ENCODE assay signal across 8 cellular contexts in the genomic region with DNA sequence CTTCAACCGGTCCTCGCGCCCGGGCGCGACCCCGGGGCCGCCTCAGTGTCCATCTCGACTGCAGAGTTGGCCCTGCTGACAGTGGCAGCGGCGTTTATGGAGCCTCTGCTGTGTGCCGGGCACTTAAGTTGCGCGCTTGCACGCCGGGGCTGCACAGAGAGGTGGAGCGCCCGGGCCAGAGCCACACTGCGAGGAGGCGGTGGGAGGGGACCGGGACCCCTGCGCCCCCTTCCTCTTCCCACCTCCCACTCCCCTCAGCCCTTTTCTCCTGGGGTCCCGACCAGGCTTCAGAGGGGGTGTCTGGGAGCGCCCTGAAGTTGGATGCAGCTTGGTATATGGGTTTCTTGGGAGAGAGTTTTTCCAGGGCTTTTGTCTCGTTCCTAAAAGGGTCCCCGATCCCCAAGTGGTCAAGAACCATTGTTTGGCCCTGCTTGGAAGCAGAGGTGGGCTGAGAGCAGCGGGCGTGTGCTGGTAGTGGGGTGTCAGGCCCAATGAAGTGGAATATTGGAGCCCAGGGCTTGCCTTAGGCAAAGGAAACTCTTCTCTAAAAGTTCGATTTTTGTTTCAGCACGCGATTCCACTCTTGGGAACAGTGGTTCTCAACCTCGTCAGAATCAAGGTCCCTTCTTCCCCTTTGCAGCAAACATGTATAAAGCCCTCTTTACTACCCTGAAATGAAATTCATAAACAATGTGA. TPM values are rescaled to one million over a fixed set of nuclear protein-coding genes. Genes with fewer than 3 reads are reported as not detected.
DNase-seq lines count a peak whose midpoint lies in the region; ATAC-seq and TF ChIP-seq lines count a peak whose summit lies in the region.

No MANE protein-coding gene starts in this region.

- no peaks in the 10 kb centered on the region for H3K36me3 ChIP-seq in psoas muscle (ENCODE audit: insufficient read depth in 1 of 2, low read depth in 1 of 2)

- intact Hi-C loops in psoas muscle (cut with DNase I), result loop anchor here (5.0 to 10.0 kb wide), 5 partner anchors 44 to 149 kb away; partner anchors contain the start of gene ERCC4 (in 2 of the 2)

- peaks cover 3% of the 10 kb centered on the region for H3K27me3 Mint-ChIP-seq in T-helper 2 cell treated with Interferon-gamma antibody and Interleukin-4, amounts not matched to agents 5 μg/mL and 100 μg/mL, for 36 hours (ENCODE audit: low read depth)

- no peaks in the 10 kb centered on the region for H3K9me3 Mint-ChIP-seq in T-helper 2 cell treated with Interferon-gamma antibody and Interleukin-4, amounts not matched to agents 5 μg/mL and 100 μg/mL, for 36 hours

- H3K27me3 ChIP-seq in psoas muscle (ENCODE audit: insufficient read depth in 3 of 3, low read length in 2 of 3), result no peaks in the 10 kb centered on the region

- TF ChIP-seq CTCF in WI38 (IDR thresholded peaks at IDR 0.05; ENCODE audit: low read depth, low read length), result no peak
- no peak for TF ChIP-seq CTCF in psoas muscle (IDR thresholded peaks at IDR 0.05)

- H3K27ac Mint-ChIP-seq in T-helper 2 cell treated with Interferon-gamma antibody and Interleukin-4, amounts not matched to agents 5 μg/mL and 100 μg/mL, for 36 hours, result peak overlapping the region; percentile 69

- H3K27ac ChIP-seq in psoas muscle, result peak overlapping the region; percentile 79

- WGBS in psoas muscle, 3 donors, result 1 to 6% (median 2%) methylated on average over 24 to 32 of the region's 32 CpGs

- peak overlapping the region; percentile 88 for H3K4me3 Mint-ChIP-seq in T-helper 2 cell treated with Interferon-gamma antibody and Interleukin-4, amounts not matched to agents 5 μg/mL and 100 μg/mL, for 36 hours

- peak overlapping the region; percentile 83 for H3K4me3 ChIP-seq in WI38 (ENCODE audit: low read depth, low read length)
- H3K4me3 ChIP-seq in psoas muscle, result peak overlapping the region; percentile 79

- H3K4me1 ChIP-seq in psoas muscle, result peaks cover 7% of the 10 kb centered on the region

- peaks cover 15% of the 10 kb centered on the region for H3K4me1 Mint-ChIP-seq in T-helper 2 cell treated with Interferon-gamma antibody and Interleukin-4, amounts not matched to agents 5 μg/mL and 100 μg/mL, for 36 hours (ENCODE audit: low read depth)

- no peak for DNase-seq in T-helper 2 cell treated with Interferon-gamma antibody and Interleukin-4, amounts not matched to agents 5 μg/mL and 100 μg/mL, for 36 hours (ENCODE audit: low spot score)
- no peak for DNase-seq in T-helper 2 cell
- peak; percentile 3 for DNase-seq in foreskin melanocyte
- no peak for DNase-seq in psoas muscle
- no peak for DNase-seq in COLO668 (lab: John Stamatoyannopoulos, UW; ENCODE audit: unreplicated experiment)
- no peak for DNase-seq in NCI-H2029 treated with DMSO at 0.1 percent for 48 hours (lab: John Stamatoyannopoulos, UW)

- ATAC-seq in HG02870 (IDR thresholded peaks at IDR 0.05; ENCODE audit: unreplicated experiment) (peak; percentile 28), psoas muscle (peak in 1 of 4 donors; percentile 1)

- no peaks in the 10 kb centered on the region for H3K36me3 Mint-ChIP-seq in T-helper 2 cell treated with Interferon-gamma antibody and Interleukin-4, amounts not matched to agents 5 μg/mL and 100 μg/mL, for 36 hours (ENCODE audit: low read depth)

- no peaks in the 10 kb centered on the region for H3K9me3 ChIP-seq in psoas muscle

RNA-seq across cellular contexts. Expression of gene MRTFB, which starts 0.6 kb away (rescaled TPM):
- total RNA-seq in psoas muscle, result 10 to 100 TPM; 14.1 to 26.3 (median 20.0) TPM
- 1 to 10 TPM; 2.7 to 7.6 (median 3.6) TPM for polyA plus RNA-seq in psoas muscle
